In the genomic region with DNA sequence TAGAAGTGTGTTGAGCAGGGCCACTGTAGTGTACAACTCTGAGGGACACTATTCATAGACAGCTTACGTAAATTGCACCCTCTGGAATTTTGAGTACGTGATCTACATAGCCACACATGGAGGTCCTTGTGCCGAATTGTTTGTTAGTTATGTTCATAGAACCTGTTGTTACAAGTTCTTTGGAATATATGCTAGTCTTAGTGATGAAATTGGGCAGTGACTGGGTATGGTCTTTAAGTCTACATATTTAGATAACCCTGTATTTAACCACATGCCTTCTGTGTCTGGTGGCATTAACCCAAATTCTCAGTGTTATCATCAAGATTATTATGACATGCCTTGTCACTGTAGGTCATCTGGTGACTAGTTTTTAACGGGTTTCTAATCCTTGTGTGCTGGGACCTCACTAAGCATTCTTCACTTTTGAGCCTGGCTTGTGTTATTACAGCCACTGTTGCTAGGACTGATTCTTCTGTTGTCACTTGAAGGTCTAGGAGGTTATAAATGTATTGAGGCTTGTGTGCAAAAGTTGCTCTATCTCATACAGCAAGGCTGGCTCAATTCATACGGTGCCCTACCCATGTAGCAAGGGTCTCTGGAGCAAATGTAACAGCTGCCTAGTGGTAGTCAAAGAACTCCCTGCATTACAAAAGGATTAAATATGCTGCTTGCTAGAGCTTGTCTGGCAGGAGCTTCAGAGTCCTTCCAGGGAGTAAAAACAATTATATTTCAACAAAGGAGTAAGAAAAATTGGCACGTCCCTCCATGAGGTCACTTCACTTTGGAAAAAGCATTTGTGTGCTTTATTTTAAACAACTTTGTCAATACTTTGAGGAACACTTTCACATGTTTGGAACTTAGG, we compare ENCODE assay signal across 13 cellular contexts.
DNase-seq lines count a peak whose midpoint lies in the region; ATAC-seq and TF ChIP-seq lines count a peak whose summit lies in the region.
"Had no signal": no experiment of that assay in that cellular context is flagged by ENCODE, and none has a peak within 500 bp of the region (broad histone marks: within the 10 kb centered on the region; RNA-seq: fewer than 3 reads in every experiment).

No MANE protein-coding gene starts in this region.

- intact Hi-C loops in dorsolateral prefrontal cortex (cut with DNase I) = no loop called here
- intact Hi-C loops in activated T-helper 2 cell treated with anti-CD3 and anti-CD28 coated beads, Interferon-gamma antibody, Interleukin-2, Interleukin-4, amounts not matched to agents 10 μg/mL and 5 μg/mL and 100 μg/mL, durations not matched to agents 14 hours and 24 hours and 36 hours (cut with micrococcal nuclease) = no loop called here

- DNase-seq in AG20443 (ENCODE audit: low spot score) = peak; percentile 38
- peak; percentile 52 for DNase-seq in astrocyte of the spinal cord (ENCODE audit: low read depth, low spot score)
- peak; percentile 19 for DNase-seq in iPS-NIHi11 (ENCODE audit: low spot score)
- DNase-seq in NCI-H526 (lab: John Stamatoyannopoulos, UW) = no peak
- no peak for DNase-seq in dorsolateral prefrontal cortex
- DNase-seq in activated T-helper 2 cell treated with anti-CD3 and anti-CD28 coated beads, Interferon-gamma antibody, Interleukin-2, Interleukin-4, amounts not matched to agents 10 μg/mL and 5 μg/mL and 100 μg/mL, durations not matched to agents 14 hours and 24 hours and 36 hours (ENCODE audit: low spot score) = no peak
- DNase-seq: NCI-H1105 treated with DMSO at 0.1 percent for 48 hours had no signal

- in situ Hi-C loops in astrocyte of the spinal cord (cut with HindIII; ENCODE audit: low sequenced_read_pairs) = no loop called here

- H3K4me3 Mint-ChIP-seq in activated T-helper 2 cell treated with anti-CD3 and anti-CD28 coated beads, Interferon-gamma antibody, Interleukin-2, Interleukin-4, amounts not matched to agents 10 μg/mL and 5 μg/mL and 100 μg/mL, durations not matched to agents 14 hours and 24 hours and 36 hours (ENCODE audit: low read depth) = no peak overlapping the region

- ATAC-seq in HG02852 (IDR thresholded peaks at IDR 0.05; ENCODE audit: unreplicated experiment) = peak; percentile 18
- no peak for ATAC-seq in GM19397 (IDR thresholded peaks at IDR 0.05; ENCODE audit: unreplicated experiment)

- no peaks in the 10 kb centered on the region for H3K27me3 Mint-ChIP-seq in activated T-helper 2 cell treated with anti-CD3 and anti-CD28 coated beads, Interferon-gamma antibody, Interleukin-2, Interleukin-4, amounts not matched to agents 10 μg/mL and 5 μg/mL and 100 μg/mL, durations not matched to agents 14 hours and 24 hours and 36 hours (ENCODE audit: low read depth)

- no peaks in the 10 kb centered on the region for H3K9me3 Mint-ChIP-seq in activated T-helper 2 cell treated with anti-CD3 and anti-CD28 coated beads, Interferon-gamma antibody, Interleukin-2, Interleukin-4, amounts not matched to agents 10 μg/mL and 5 μg/mL and 100 μg/mL, durations not matched to agents 14 hours and 24 hours and 36 hours

- no peaks in the 10 kb centered on the region for H3K27me3 ChIP-seq in dorsolateral prefrontal cortex
- H3K27me3 ChIP-seq: BLaER1, vagina had no signal

- no peak for TF ChIP-seq CTCF in astrocyte of the spinal cord (IDR thresholded peaks at IDR 0.05; ENCODE audit: low read depth, low read length)
- no peak for TF ChIP-seq CTCF in dorsolateral prefrontal cortex (IDR thresholded peaks at IDR 0.05 in 54 of 56, conservative IDR thresholded peaks at IDR 0.05 in 2 of 56; ENCODE audit: low read depth in 1 of 56, partially characterized antibody in 56 of 56)

- no peak overlapping the region for H3K27ac Mint-ChIP-seq in activated T-helper 2 cell treated with anti-CD3 and anti-CD28 coated beads, Interferon-gamma antibody, Interleukin-2, Interleukin-4, amounts not matched to agents 10 μg/mL and 5 μg/mL and 100 μg/mL, durations not matched to agents 14 hours and 24 hours and 36 hours

- no peak overlapping the region for H3K4me3 ChIP-seq in astrocyte of the spinal cord (ENCODE audit: low read depth, low read length)
- no peak overlapping the region for H3K4me3 ChIP-seq in dorsolateral prefrontal cortex
- H3K4me3 ChIP-seq: BLaER1, lung, vagina had no signal

- H3K27ac ChIP-seq in dorsolateral prefrontal cortex = peak overlapping the region in 1 of 59 donors; percentile 35
- H3K27ac ChIP-seq: BLaER1, vagina, VCaP had no signal

- H3K36me3 Mint-ChIP-seq in activated T-helper 2 cell treated with anti-CD3 and anti-CD28 coated beads, Interferon-gamma antibody, Interleukin-2, Interleukin-4, amounts not matched to agents 10 μg/mL and 5 μg/mL and 100 μg/mL, durations not matched to agents 14 hours and 24 hours and 36 hours (ENCODE audit: low read depth) = no peaks in the 10 kb centered on the region

- H3K4me1 Mint-ChIP-seq in activated T-helper 2 cell treated with anti-CD3 and anti-CD28 coated beads, Interferon-gamma antibody, Interleukin-2, Interleukin-4, amounts not matched to agents 10 μg/mL and 5 μg/mL and 100 μg/mL, durations not matched to agents 14 hours and 24 hours and 36 hours (ENCODE audit: low read depth) = no peaks in the 10 kb centered on the region

Comparison
In these comparisons a context has a peak if more than half of its experiments do, and no peak if none do; other contexts are left out.
1. DNase-seq: peak in AG20443 (single experiment), astrocyte of the spinal cord (single experiment) and iPS-NIHi11 (single experiment); none in NCI-H526 (0 of 2), dorsolateral prefrontal cortex (0 of 10) and activated T-helper 2 cell treated with anti-CD3 and anti-CD28 coated beads, Interferon-gamma antibody, Interleukin-2, Interleukin-4, amounts not matched to agents 10 μg/mL and 5 μg/mL and 100 μg/mL, durations not matched to agents 14 hours and 24 hours and 36 hours (single experiment).